12 cellular contexts compared by ENCODE assay signal in the genomic region with DNA sequence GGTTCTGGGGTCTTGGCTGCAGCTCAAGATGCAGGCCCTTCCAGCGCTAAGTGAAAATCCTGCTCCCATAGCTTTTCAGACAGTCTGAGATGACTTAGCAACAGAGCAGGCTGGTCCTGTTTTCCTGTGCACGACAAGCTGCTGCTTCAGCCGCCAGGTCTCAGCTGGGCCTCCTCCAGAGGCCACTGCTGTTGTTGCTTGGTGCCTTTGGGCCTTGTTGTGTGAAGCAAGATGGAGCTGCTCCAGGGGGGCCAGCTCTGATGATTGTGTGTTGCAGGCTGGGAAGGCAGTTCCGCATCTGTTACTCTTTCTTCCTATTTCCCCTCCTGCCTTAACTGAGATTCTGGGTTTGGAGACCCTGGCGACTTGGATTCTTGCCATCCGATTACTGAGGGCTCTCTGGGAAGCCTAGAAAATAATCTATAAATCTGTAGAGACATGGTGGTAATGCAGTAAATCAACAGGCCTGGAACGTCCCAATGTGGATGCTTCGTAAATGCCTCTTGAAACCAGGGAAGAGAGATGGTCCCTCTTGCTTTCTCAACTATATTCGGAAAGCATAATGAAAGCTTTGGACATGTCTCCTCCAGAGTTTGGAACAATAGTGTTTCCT. TPM values are rescaled to one million over a fixed set of nuclear protein-coding genes. Genes with fewer than 3 reads are reported as not detected.
A peak's percentile ranks its signal among the peaks of the same experiment; 100 is the strongest.
DNase-seq lines count a peak whose midpoint lies in the region; ATAC-seq, FAIRE-seq and TF ChIP-seq lines count a peak whose summit lies in the region.
"Had no signal": no experiment of that assay in that cellular context is flagged by ENCODE, and none has a peak within 500 bp of the region (broad histone marks: within the 10 kb centered on the region; RNA-seq: fewer than 3 reads in every experiment).

No MANE protein-coding gene starts in this region.

- H4K8ac ChIP-seq in H1 (ENCODE audit: extremely low read depth, insufficient read depth, low read length) = no peak overlapping the region

- H2BK12ac ChIP-seq in H1 (ENCODE audit: low read depth, low read length) = no peak overlapping the region

- H3K36me3 ChIP-seq in HUES64 (ENCODE audit: insufficient read depth, low read length) (peaks cover 41% of the 10 kb centered on the region), H1 (ENCODE audit: control insufficient read depth in 2 of 4, insufficient read depth in 4 of 4, low read length in 3 of 4) (peaks cover 0 to 20% (median 3%) of the 10 kb centered on the region in 4 experiments; a peak in 5 of 8 replicates), adrenal gland (replicated peaks in 1 of 2) (no peaks in the 10 kb centered on the region)

- H2BK15ac ChIP-seq in H1 (ENCODE audit: low read length) = no peak overlapping the region

- no peak overlapping the region for H3K14ac ChIP-seq in H1 (ENCODE audit: insufficient read length)

- no peak overlapping the region for H2BK120ac ChIP-seq in H1 (replicated peaks; ENCODE audit: low read depth, low read length)

- peak overlapping the region; percentile 75 for H3K27ac Mint-ChIP-seq in nephron progenitor cell
- no peak overlapping the region for H3K27ac Mint-ChIP-seq in activated T-cell treated with anti-CD3 and anti-CD28 coated beads, Interleukin-2, amount 50 U/mL, for 24 hours
- H3K27ac Mint-ChIP-seq: activated naive CD4-positive, alpha-beta T cell treated with anti-CD3 and anti-CD28 coated beads, Interleukin-2, amount 50 U/mL, for 24 hours had no signal

- H3K4me1 Mint-ChIP-seq in nephron progenitor cell = peaks cover 64% of the 10 kb centered on the region
- peaks cover 17% of the 10 kb centered on the region for H3K4me1 Mint-ChIP-seq in activated T-cell treated with anti-CD3 and anti-CD28 coated beads, Interleukin-2, amount 50 U/mL, for 24 hours (ENCODE audit: low read depth)

- CTCF ChIA-PET in AG04449 (lab: Yijun Ruan, JAX) = interaction anchor here (1.1 to 4.2 kb wide), 12 partner anchors 10 to 328 kb away, joined by 3 to 17 read pairs (median 4); no protein-coding TSS in a partner anchor
- CTCF ChIA-PET in H1 (lab: Charles Lee; ENCODE audit: partially characterized antibody) = interaction anchor here (0.6 to 1.8 kb wide), 6 partner anchors 14 to 340 kb away, joined by 3 to 8 read pairs (median 4); no protein-coding TSS in a partner anchor

- TF ChIP-seq POLR2A in H1 (IDR thresholded peaks at IDR 0.05; ENCODE audit: control extremely low read depth in 1 of 2, low read depth in 2 of 2, low read length in 2 of 2) (no peak), adrenal gland (IDR thresholded peaks at IDR 0.05) (no peak)

- H2BK20ac ChIP-seq in H1 (ENCODE audit: low read length) = 0 out of 2 replicates have a peak overlapping the region, but pooled peaks have one; percentile 34

- no peak for ATAC-seq in HG03439 (IDR thresholded peaks at IDR 0.05; ENCODE audit: unreplicated experiment)
- ATAC-seq: foreskin keratinocyte had no signal

- H3K9me3 Mint-ChIP-seq in nephron progenitor cell = no peaks in the 10 kb centered on the region
- H3K9me3 Mint-ChIP-seq in activated T-cell treated with anti-CD3 and anti-CD28 coated beads, Interleukin-2, amount 50 U/mL, for 24 hours = no peaks in the 10 kb centered on the region
- H3K9me3 Mint-ChIP-seq: activated naive CD4-positive, alpha-beta T cell treated with anti-CD3 and anti-CD28 coated beads, Interleukin-2, amount 50 U/mL, for 24 hours had no signal

- FAIRE-seq in H1 (lab: Jason Lieb, UNC) = no peak

- peaks cover 10% of the 10 kb centered on the region for H3K23me2 ChIP-seq in H1 (ENCODE audit: low read depth, low read length)

- peaks cover 7 to 58% of the 10 kb centered on the region in 2 experiments for H3K79me2 ChIP-seq in H1 (ENCODE audit: control insufficient read depth in 1 of 2, insufficient read depth in 2 of 2, low read length in 2 of 2)

- peak overlapping the region; percentile 22; the same call in 1 of the 2 replicates for H3K27ac ChIP-seq in HUES64 (ENCODE audit: low read depth, low read length)
- H3K27ac ChIP-seq in H1 (ENCODE audit: low read depth, low read length) = no peak overlapping the region
- H3K27ac ChIP-seq in adrenal gland = peak overlapping the region in 2 of 5 donors; percentile 7 to 20
- H3K27ac ChIP-seq: foreskin keratinocyte, RWPE1 had no signal

- H3K4ac ChIP-seq in H1 (replicated peaks; ENCODE audit: insufficient read length, low read depth, low read length) = no peak overlapping the region

- no peak overlapping the region for H2AK5ac ChIP-seq in H1 (ENCODE audit: low read depth, low read length)

- no peak overlapping the region for H3K23ac ChIP-seq in H1 (ENCODE audit: insufficient read length)

- H4K5ac ChIP-seq in H1 (ENCODE audit: insufficient read length, low read depth, low read length) = no peak overlapping the region

- no peak overlapping the region for H2BK5ac ChIP-seq in H1 (ENCODE audit: low read depth, low read length)

- 0 out of 2 replicates have a peak, but pooled peaks cover 2% of the 10 kb centered on the region for H3K79me1 ChIP-seq in H1 (ENCODE audit: low read depth, low read length)

- peaks cover 17% of the 10 kb centered on the region for H3K36me3 Mint-ChIP-seq in nephron progenitor cell (ENCODE audit: low read depth)
- no peaks in the 10 kb centered on the region for H3K36me3 Mint-ChIP-seq in activated T-cell treated with anti-CD3 and anti-CD28 coated beads, Interleukin-2, amount 50 U/mL, for 24 hours (ENCODE audit: low read depth)
- H3K36me3 Mint-ChIP-seq: activated naive CD4-positive, alpha-beta T cell treated with anti-CD3 and anti-CD28 coated beads, Interleukin-2, amount 50 U/mL, for 24 hours had no signal

- intact Hi-C loops in adrenal gland (cut with DNase I) = no loop called here

- POLR2A ChIA-PET in AG04449 (lab: Yijun Ruan, JAX) = interaction anchor here (1.0 kb wide), 1 partner anchor 9 kb away, joined by 3 read pairs; no protein-coding TSS in a partner anchor
- POLR2A ChIA-PET in H1 (lab: Charles Lee; ENCODE audit: partially characterized antibody) = interaction anchor here (1.2 to 7.7 kb wide), 5 partner anchors 10 to 197 kb away, joined by 4 to 72 read pairs (median 4); no protein-coding TSS in a partner anchor

- H3K4me1 ChIP-seq in HUES64 (ENCODE audit: insufficient read depth, low read length) = peaks cover 39% of the 10 kb centered on the region
- peaks cover 3 to 12% (median 6%) of the 10 kb centered on the region in 4 experiments; a peak in 6 of 7 replicates for H3K4me1 ChIP-seq in H1 (replicated peaks in 1 of 4; ENCODE audit: control insufficient read depth in 3 of 4, insufficient read depth in 4 of 4, low read length in 3 of 4)
- H3K4me1 ChIP-seq in adrenal gland (replicated peaks in 1 of 2) = peaks cover 0 to 21% of the 10 kb centered on the region in 2 donors

- no peaks in the 10 kb centered on the region for H3K27me3 ChIP-seq in HUES64 (ENCODE audit: insufficient read depth, low read length)
- H3K27me3 ChIP-seq in H1 (replicated peaks in 1 of 4; ENCODE audit: control insufficient read depth in 3 of 4, extremely low read depth in 1 of 4, insufficient read depth in 3 of 4, low read length in 3 of 4) = no peaks in the 10 kb centered on the region
- H3K27me3 ChIP-seq in adrenal gland = no peaks in the 10 kb centered on the region

- WGBS in HUES64 = 85% methylated on average over 9 of the region's 9 CpGs
- 87% methylated on average over 8 of the region's 9 CpGs; no CpG with 5 or more reads in 1 of the 2 experiments for WGBS in H1 (ENCODE audit: extremely low coverage in 1 of 2, insufficient coverage in 1 of 2, insufficient read length in 1 of 2, insufficient replicate concordance in 2 of 2, low coverage in 1 of 2, low lambda C conversion rate in 2 of 2, missing lambda C conversion rate in 1 of 2), 2 experiments
- 76 to 81% (median 78%) methylated on average over 7 to 9 of the region's 9 CpGs for WGBS in adrenal gland, 4 donors

- H3K4me3 ChIP-seq in AG04449 (ENCODE audit: low read depth, low read length) = peak overlapping the region; percentile 90
- H3K4me3 ChIP-seq in HUES64 (ENCODE audit: low read length) = peak overlapping the region; percentile 89; the same call in 1 of the 2 replicates
- no peak overlapping the region for H3K4me3 ChIP-seq in H1 (ENCODE audit: extremely low read depth in 1 of 4, insufficient read depth in 2 of 4, low read depth in 3 of 4, low read length in 4 of 4)
- H3K4me3 ChIP-seq in adrenal gland = no peak overlapping the region

- H3K9ac ChIP-seq in HUES64 (ENCODE audit: low read depth, low read length) (peak overlapping the region; percentile 14; the same call in 1 of the 2 replicates), H1 (replicated peaks in 1 of 4; ENCODE audit: extremely low read depth in 1 of 4, low read depth in 3 of 4, low read length in 3 of 4) (no peak overlapping the region)

- peak overlapping the region in 1 of 2 experiments; percentile 76; a peak in 3 of 4 replicates for H3K4me2 ChIP-seq in H1 (ENCODE audit: insufficient read depth in 1 of 2, low read depth in 2 of 2, low read length in 2 of 2)

- no peak overlapping the region for H4K91ac ChIP-seq in H1 (replicated peaks; ENCODE audit: insufficient read length, low read length)

- no peaks in the 10 kb centered on the region for H3K9me3 ChIP-seq in HUES64 (ENCODE audit: insufficient read depth, low read depth, low read length)
- H3K9me3 ChIP-seq in H1 (ENCODE audit: insufficient read depth in 2 of 2, low read depth in 1 of 2, low read length in 1 of 2) = no peaks in the 10 kb centered on the region
- no peaks in the 10 kb centered on the region for H3K9me3 ChIP-seq in adrenal gland (replicated peaks in 1 of 3)

- 0 out of 2 replicates have a peak overlapping the region, but pooled peaks have one; percentile 13 for H3K18ac ChIP-seq in H1 (ENCODE audit: extremely low read depth, low read length)

- no peak for DNase-seq in AG04449 (ENCODE audit: low read depth, low spot score)
- no peak for DNase-seq in H1 (ENCODE audit: low read depth in 1 of 2, low spot score in 2 of 2)
- no peak for DNase-seq in nephron progenitor cell
- DNase-seq in 8988T = no peak
- no peak for DNase-seq in adrenal gland
- DNase-seq in activated T-cell treated with anti-CD3 and anti-CD28 coated beads, Interleukin-2, amount 50 U/mL, for 24 hours = no peak
- DNase-seq: activated CD4-positive, CD25-positive, alpha-beta regulatory T cell treated with anti-CD3 and anti-CD28 coated beads, Interleukin-2, amount 50 U/mL, for 72 hours; foreskin keratinocyte had no signal

- H3K56ac ChIP-seq in H1 (replicated peaks; ENCODE audit: insufficient read length, low read depth, low read length) = no peak overlapping the region

- no peak for TF ChIP-seq EP300 in H1 (IDR thresholded peaks at IDR 0.05; ENCODE audit: borderline replicate concordance in 1 of 2, low read depth in 2 of 2, low read length in 2 of 2)

- no peak overlapping the region for H2AFZ ChIP-seq in H1 (ENCODE audit: low read length)

- TF ChIP-seq CTCF in AG04449 (IDR thresholded peaks at IDR 0.05; ENCODE audit: insufficient read depth, low read length, missing control alignments) = no peak
- no peak for TF ChIP-seq CTCF in H1 (IDR thresholded peaks at IDR 0.05; ENCODE audit: control extremely low read depth in 1 of 3, insufficient read depth in 1 of 3, low read depth in 1 of 3, low read length in 3 of 3)
- TF ChIP-seq CTCF in nephron progenitor cell (IDR thresholded peaks at IDR 0.05) = no peak
- TF ChIP-seq CTCF in adrenal gland (IDR thresholded peaks at IDR 0.05) = no peak

- TF ChIP-seq RAD21 in H1 (IDR thresholded peaks at IDR 0.05 in 1 of 2, conservative IDR thresholded peaks at IDR 0.05 in 1 of 2; ENCODE audit: low read depth in 2 of 2, low read length in 2 of 2) = no peak

- H3K4me3 Mint-ChIP-seq in nephron progenitor cell = peak overlapping the region; percentile 95
- no peak overlapping the region for H3K4me3 Mint-ChIP-seq in activated T-cell treated with anti-CD3 and anti-CD28 coated beads, Interleukin-2, amount 50 U/mL, for 24 hours
- H3K4me3 Mint-ChIP-seq: activated naive CD4-positive, alpha-beta T cell treated with anti-CD3 and anti-CD28 coated beads, Interleukin-2, amount 50 U/mL, for 24 hours had no signal

- peaks cover 4% of the 10 kb centered on the region for H3K27me3 Mint-ChIP-seq in nephron progenitor cell (ENCODE audit: low read depth, poor library complexity)
- peaks cover 76% of the 10 kb centered on the region for H3K27me3 Mint-ChIP-seq in activated T-cell treated with anti-CD3 and anti-CD28 coated beads, Interleukin-2, amount 50 U/mL, for 24 hours

- H4K20me1 ChIP-seq in H1 (replicated peaks in 1 of 2; ENCODE audit: control insufficient read depth in 1 of 2, insufficient read depth in 2 of 2, low read length in 2 of 2) = peaks cover 1% of the 10 kb centered on the region in 2 experiments

RNA-seq across cellular contexts. Expression of a gene that starts 3.2 kb away (rescaled TPM):
- polyA plus RNA-seq in HUES64 (2013, experiment 1 of 2) = 71.5 TPM
- polyA plus RNA-seq in HUES64 (2013, experiment 2 of 2) = 75.9 TPM
- 120 TPM in 2 replicates for total RNA-seq in H1 (2021; fragmentation: NEBNext Ultra II Directional; extraction: Animal tissue kit (Norgen Biotek cat#: 25700))
- polyA plus RNA-seq in H1 (2011; rRNA removed) (24.5 and 70.4 TPM in 2 replicates), adrenal gland (10 to 100 TPM; 11.5 to 29.4 (median 29.3) TPM)
- polyA plus RNA-seq in H1 (2011; cell fraction: cytosol; rRNA removed) = 20.4 TPM
- polyA plus RNA-seq in H1 (2011; cell fraction: nucleus; rRNA removed) = 63.1 TPM
- 23.2 to 37.8 TPM (median 31.7 TPM) in 4 replicates for polyA plus RNA-seq in H1 (2012, experiment 1 of 2)
- 2.3 TPM for polyA plus RNA-seq in H1 (2012, experiment 2 of 2)
- polyA plus RNA-seq in H1 (2013, experiment 1 of 2) = 30.3 TPM
- 27.6 TPM for polyA plus RNA-seq in H1 (2013, experiment 2 of 2)
- polyA minus RNA-seq in H1 (2011; rRNA and poly(A)+ RNA removed) = 71.2 and 113 TPM in 2 replicates
- 46.2 TPM for polyA minus RNA-seq in H1 (2011; cell fraction: cytosol; rRNA and poly(A)+ RNA removed)
- polyA minus RNA-seq in H1 (2011; cell fraction: nucleus; rRNA and poly(A)+ RNA removed) = 150 TPM
- total RNA-seq in adrenal gland = 100 to 1,000 TPM in 3 of 8 donors, 10 to 100 TPM in 5; 51.2 to 258 (median 97.3) TPM

Comparison
In these comparisons a context has a peak if more than half of its experiments do, and no peak if none do; other contexts are left out.
1. H3K4me3 ChIP-seq: peak in AG04449 (single experiment) and HUES64 (single experiment); none in H1 (0 of 4) and adrenal gland (0 of 4).